11 cellular contexts compared by ENCODE assay signal in genomic region chr14:22835505-22835904, GRCh38. TPM values are rescaled to one million over a fixed set of nuclear protein-coding genes. Genes with fewer than 3 reads are reported as not detected.
A peak's percentile ranks its signal among the peaks of the same experiment; 100 is the strongest.
DNase-seq lines count a peak whose midpoint lies in the region; ATAC-seq and TF ChIP-seq lines count a peak whose summit lies in the region.
"Had no signal": no experiment of that assay in that cellular context is flagged by ENCODE, and none has a peak within 500 bp of the region (broad histone marks: within the 10 kb centered on the region; RNA-seq: fewer than 3 reads in every experiment).

No MANE protein-coding gene starts in this region.

- no peaks in the 10 kb centered on the region for H3K9me3 Mint-ChIP-seq in mesothelial cell of epicardium

- peak overlapping the region; percentile 98 for H3K27ac Mint-ChIP-seq in mesothelial cell of epicardium

- H3K4me1 ChIP-seq in HUES48 (ENCODE audit: control insufficient read depth, insufficient read depth, low read length) (peaks cover 25% of the 10 kb centered on the region), tibial artery (peaks cover 0 to 34% (median 24%) of the 10 kb centered on the region in 4 donors)

- H3K27ac ChIP-seq in HUES48 (ENCODE audit: low read depth, low read length) (peak overlapping the region; percentile 72), brain microvascular endothelial cell (peak overlapping the region; percentile 89), tibial artery (peak overlapping the region; percentile 97 to 98)

- peaks cover 10% of the 10 kb centered on the region for H3K36me3 Mint-ChIP-seq in mesothelial cell of epicardium

- no peak overlapping the region for H3K4me3 ChIP-seq in HUES48 (ENCODE audit: low read depth, low read length)
- H3K4me3 ChIP-seq in brain microvascular endothelial cell (ENCODE audit: low read depth, low read length) = no peak overlapping the region
- no peak overlapping the region for H3K4me3 ChIP-seq in tibial artery

- H3K36me3 ChIP-seq in HUES48 (ENCODE audit: control insufficient read depth, insufficient read depth, low read length) = peaks cover 34% of the 10 kb centered on the region
- peaks cover 44% of the 10 kb centered on the region for H3K36me3 ChIP-seq in brain microvascular endothelial cell (replicated peaks)
- peaks cover 11 to 21% (median 12%) of the 10 kb centered on the region in 3 donors for H3K36me3 ChIP-seq in tibial artery

- intact Hi-C loops in tibial artery (cut with DNase I; ENCODE audit: low total_unique reads) = loop anchor here (10.0 kb wide), 1 partner anchor 71 kb away; the partner anchor contains the start of gene OXA1L

- DNase-seq in brain microvascular endothelial cell (no peak), mesothelial cell of epicardium (ENCODE audit: low spot score in 2 of 2, unreplicated experiment in 2 of 2) (no peak), tibial artery (no peak), mesenteric fat pad (ENCODE audit: low spot score) (no peak)
- no peak for DNase-seq in activated CD4-positive, alpha-beta T cell treated with anti-CD3 and anti-CD28 coated beads for 48 hours
- DNase-seq: NCI-H524 treated with DMSO at 0.1 percent for 48 hours; stimulated activated CD4-positive, alpha-beta T cell treated with anti-CD3 and anti-CD28 coated beads, Interleukin-2, amount 100 ng/mL, for 48 hours; stimulated activated naive CD8-positive, alpha-beta T cell treated with anti-CD3 and anti-CD28 coated beads, Interleukin-15, Interleukin-2, amounts not matched to agents 100 U/mL and 50 U/mL, for 24 hours had no signal

- H3K4me3 Mint-ChIP-seq in mesothelial cell of epicardium = peak overlapping the region; percentile 98

- in situ Hi-C loops in brain microvascular endothelial cell (cut with HindIII; ENCODE audit: low pct_ligation_motif_present, low sequenced_read_pairs) = no loop called here

- no peak for ATAC-seq in GM21619 (IDR thresholded peaks at IDR 0.05; ENCODE audit: unreplicated experiment)
- ATAC-seq: stimulated activated naive CD8-positive, alpha-beta T cell treated with anti-CD3 and anti-CD28 coated beads, Interleukin-15, Interleukin-2, amounts not matched to agents 100 U/mL and 50 U/mL, for 24 hours had no signal

- H3K9me3 ChIP-seq in HUES48 (ENCODE audit: control insufficient read depth, insufficient read depth, low read length) = no peaks in the 10 kb centered on the region
- no peaks in the 10 kb centered on the region for H3K9me3 ChIP-seq in tibial artery
- H3K9me3 ChIP-seq: adrenal gland had no signal

- peaks cover 38% of the 10 kb centered on the region for H3K4me1 Mint-ChIP-seq in mesothelial cell of epicardium

- no peak overlapping the region for H3K9ac ChIP-seq in HUES48 (ENCODE audit: low read depth, low read length)

- H3K27me3 ChIP-seq in HUES48 (ENCODE audit: control insufficient read depth, insufficient read depth, low read length) (no peaks in the 10 kb centered on the region), brain microvascular endothelial cell (replicated peaks) (no peaks in the 10 kb centered on the region), tibial artery (no peaks in the 10 kb centered on the region)
- H3K27me3 ChIP-seq: adrenal gland had no signal

- TF ChIP-seq CTCF in brain microvascular endothelial cell (IDR thresholded peaks at IDR 0.05; ENCODE audit: low read depth, low read length, missing control alignments) (no peak), mesothelial cell of epicardium (IDR thresholded peaks at IDR 0.05; ENCODE audit: unreplicated experiment) (no peak), tibial artery (IDR thresholded peaks at IDR 0.05) (no peak)

- no peaks in the 10 kb centered on the region for H3K27me3 Mint-ChIP-seq in mesothelial cell of epicardium (ENCODE audit: low read depth)

RNA-seq across cellular contexts. Expression of gene MMP14, which starts 0.9 kb away (rescaled TPM):
- 302 to 306 TPM (median 304 TPM) in 3 replicates for total RNA-seq in mesothelial cell of epicardium
- total RNA-seq in mesenteric fat pad = 273 TPM

RNA-seq across cellular contexts. Expression of gene MRPL52, which starts 5.8 kb away (rescaled TPM):
- total RNA-seq in mesothelial cell of epicardium (67.4 to 77.0 TPM (median 74.4 TPM) in 3 replicates), mesenteric fat pad (54.0 TPM)

RNA-seq across cellular contexts. Expression of gene SLC7A7, which starts 20.3 kb away (rescaled TPM):
- total RNA-seq in mesothelial cell of epicardium (8.3 to 9.8 TPM (median 8.9 TPM) in 3 replicates), mesenteric fat pad (25.5 TPM)

RNA-seq across cellular contexts. Expression of gene LRP10, which starts 36.0 kb away (rescaled TPM):
- 38.6 to 40.4 TPM (median 39.8 TPM) in 3 replicates for total RNA-seq in mesothelial cell of epicardium
- 113 TPM for total RNA-seq in mesenteric fat pad

RNA-seq across cellular contexts. Expression of gene REM2, which starts 47.5 kb away (rescaled TPM):
- 2.6 to 3.0 TPM (median 3.0 TPM) in 3 replicates for total RNA-seq in mesothelial cell of epicardium
- 0.39 TPM for total RNA-seq in mesenteric fat pad
